Comparison of ENCODE assay signal across 5 cellular contexts in the genomic region with DNA sequence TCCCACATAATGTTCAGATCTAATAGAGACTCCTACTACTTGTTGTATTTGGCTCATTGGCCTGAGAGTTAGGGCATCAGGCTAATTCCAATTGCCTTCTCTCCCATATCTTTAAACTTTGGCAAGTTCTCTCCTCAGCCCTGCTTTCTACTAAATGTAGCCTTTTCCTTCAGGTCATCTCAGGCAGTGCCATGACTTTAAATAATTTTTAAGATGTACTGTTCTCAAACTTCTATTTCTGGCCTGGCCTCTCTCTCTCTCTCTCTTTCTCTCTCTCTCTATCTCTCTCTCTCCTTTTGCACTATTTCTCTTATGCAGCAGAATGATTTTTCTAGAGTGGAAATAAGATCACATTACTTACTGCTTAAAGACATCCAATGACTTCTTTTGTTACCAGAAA.
"Had no signal": no experiment of that assay in that cellular context is flagged by ENCODE, and none has a peak within 500 bp of the region (broad histone marks: within the 10 kb centered on the region; RNA-seq: fewer than 3 reads in every experiment).

No MANE protein-coding gene starts in this region.

- ATAC-seq: HepG2, K562 had no signal

- H3K27ac ChIP-seq: HL-60 had no signal

- H3K4me3 ChIP-seq: K562 had no signal

- DNase-seq: IMR-90, KBM-7 had no signal
